8 cellular contexts compared by ENCODE assay signal in genomic region chr10:79444243-79445119, GRCh38. TPM values are rescaled to one million over a fixed set of nuclear protein-coding genes. Genes with fewer than 3 reads are reported as not detected.
DNase-seq lines count a peak whose midpoint lies in the region; ATAC-seq and TF ChIP-seq lines count a peak whose summit lies in the region.

No MANE protein-coding gene starts in this region.

- H3K4me1 ChIP-seq in iPS DF 6.9 (ENCODE audit: control insufficient read depth, insufficient read depth, low read length) (peaks cover 6% of the 10 kb centered on the region; the same call in 1 of the 2 replicates), gastrocnemius medialis (peaks cover 73 to 81% of the 10 kb centered on the region in 2 donors)

- peak overlapping the region; percentile 92 for H3K4me3 Mint-ChIP-seq in CD4-positive, alpha-beta T cell

- no peak for TF ChIP-seq CTCF in CD4-positive, alpha-beta T cell (IDR thresholded peaks at IDR 0.05)
- no peak for TF ChIP-seq CTCF in astrocyte of the cerebellum (IDR thresholded peaks at IDR 0.05; ENCODE audit: low read depth, low read length, missing control alignments)
- TF ChIP-seq CTCF in gastrocnemius medialis (IDR thresholded peaks at IDR 0.05 in 4 of 5, conservative IDR thresholded peaks at IDR 0.05 in 1 of 5), result no peak

- no peaks in the 10 kb centered on the region for H3K27me3 Mint-ChIP-seq in CD4-positive, alpha-beta T cell

- peaks cover 5% of the 10 kb centered on the region for H3K36me3 Mint-ChIP-seq in CD4-positive, alpha-beta T cell (ENCODE audit: low read depth)

- intact Hi-C loops in CD4-positive, alpha-beta T cell (cut with DNase I, micrococcal nuclease), result loop anchor here (5.0 to 10.0 kb wide), 5 partner anchors 380 to 1412 kb away; partner anchors contain the start of genes RPS24 (in 2 of the 2), ANXA11 (in 1 of the 2) and ZMIZ1 (in 1 of the 2)
- intact Hi-C loops in gastrocnemius medialis (cut with DNase I; ENCODE audit: low total_unique reads), result loop anchor here (2.0 to 10.0 kb wide), 4 partner anchors 46 to 1472 kb away; partner anchors contain the start of gene ANXA11

- CTCF ChIA-PET in CD4-positive, alpha-beta T cell (lab: Charles Lee), result interaction anchor here (1.9 kb wide), 1 partner anchor 97 kb away, joined by 4 read pairs; the partner anchor contains the start of gene PPIF

- POLR2A ChIA-PET in CD4-positive, alpha-beta T cell (lab: Charles Lee), result interaction anchor here (0.6 to 1.4 kb wide), 2 partner anchors 122 to 1044 kb away, joined by 3 to 5 read pairs; no protein-coding TSS in a partner anchor

- H3K4me3 ChIP-seq in astrocyte of the cerebellum (ENCODE audit: low read depth, low read length), result peak overlapping the region; percentile 89
- H3K4me3 ChIP-seq in iPS DF 6.9 (ENCODE audit: low read length), result peak overlapping the region; percentile 43; the same call in 1 of the 2 replicates
- H3K4me3 ChIP-seq in gastrocnemius medialis, result peak overlapping the region; percentile 69 to 88 (median 71)

- H3K27ac ChIP-seq in CD4-positive, alpha-beta T cell (ENCODE audit: low read depth, low read length), result no peak overlapping the region
- H3K27ac ChIP-seq in iPS DF 6.9 (ENCODE audit: low read length) (no peak overlapping the region), gastrocnemius medialis (peak overlapping the region; percentile 91 to 98 (median 94))

- peak in 8 of 10 experiments; percentile 15 to 50 (median 26) for DNase-seq in CD4-positive, alpha-beta T cell
- DNase-seq in HT-29 (ENCODE audit: low spot score) (peak; percentile 20), T follicular helper cell (ENCODE audit: low read depth) (peak; percentile 23), astrocyte of the cerebellum (ENCODE audit: low read depth) (no peak), iPS DF 6.9 (ENCODE audit: low read depth, low spot score) (no peak), gastrocnemius medialis (peak; percentile 75 to 89), NCI-H1048 (lab: John Stamatoyannopoulos, UW) (no peak)

- peak overlapping the region; percentile 65 for H3K27ac Mint-ChIP-seq in CD4-positive, alpha-beta T cell

- TF ChIP-seq POLR2A in gastrocnemius medialis (IDR thresholded peaks at IDR 0.05), result peak in 1 of 2 donors; percentile 73

- no peaks in the 10 kb centered on the region for H3K36me3 ChIP-seq in iPS DF 6.9 (ENCODE audit: control insufficient read depth, insufficient read depth, low read length)
- no peaks in the 10 kb centered on the region for H3K36me3 ChIP-seq in gastrocnemius medialis

- H3K9me3 Mint-ChIP-seq in CD4-positive, alpha-beta T cell, result no peaks in the 10 kb centered on the region

- no peaks in the 10 kb centered on the region for H3K27me3 ChIP-seq in CD4-positive, alpha-beta T cell (ENCODE audit: control insufficient read depth, insufficient read depth, low read length)
- H3K27me3 ChIP-seq in iPS DF 6.9 (ENCODE audit: control insufficient read depth, insufficient read depth, low read length), result peaks cover 9% of the 10 kb centered on the region; the same call in 1 of the 2 replicates
- H3K27me3 ChIP-seq in gastrocnemius medialis, result no peaks in the 10 kb centered on the region

- H3K9me3 ChIP-seq in CD4-positive, alpha-beta T cell (ENCODE audit: control insufficient read depth, low read length), result no peaks in the 10 kb centered on the region
- no peaks in the 10 kb centered on the region for H3K9me3 ChIP-seq in iPS DF 6.9 (ENCODE audit: control insufficient read depth, insufficient read depth, low read length)
- H3K9me3 ChIP-seq in gastrocnemius medialis, result no peaks in the 10 kb centered on the region

- in situ Hi-C loops in astrocyte of the cerebellum (cut with HindIII; ENCODE audit: low sequenced_read_pairs), result no loop called here
- in situ Hi-C loops in gastrocnemius medialis (cut with MboI; ENCODE audit: low sequenced_read_pairs in 4 of 4), result loop anchor here in 1 of 4 donors (25.0 kb wide), 1 partner anchor 357 kb away; no protein-coding TSS in a partner anchor

- ATAC-seq in CD4-positive, alpha-beta T cell (ENCODE audit: poor library complexity), result peak; percentile 13
- ATAC-seq in GM19463 (IDR thresholded peaks at IDR 0.05; ENCODE audit: unreplicated experiment) (peak; percentile 24), gastrocnemius medialis (peak; percentile 26 to 30)

- peaks cover 32% of the 10 kb centered on the region for H3K4me1 Mint-ChIP-seq in CD4-positive, alpha-beta T cell (ENCODE audit: low read depth)

- WGBS in iPS DF 6.9 (ENCODE audit: insufficient coverage, insufficient read length), result no CpG with 5 or more reads among the region's 44 CpGs

RNA-seq across cellular contexts. Expression of gene ZCCHC24, which starts 0.9 kb away (rescaled TPM):
- under 1 TPM; 0.67 to 0.85 TPM for total RNA-seq in CD4-positive, alpha-beta T cell
- total RNA-seq in HT-29 (2014; rRNA removed; shearing (Covaris generic)), result 0.10 TPM in 1 of 2 replicates, not detected in the other
- total RNA-seq in gastrocnemius medialis, result 100 to 1,000 TPM in 1 of 4 donors, 10 to 100 TPM in 3; 59.6 to 122 (median 84.5) TPM

Comparison
In these comparisons a context has a peak if more than half of its experiments do, and no peak if none do; other contexts are left out.
1. DNase-seq: peak in CD4-positive, alpha-beta T cell (8 of 10), HT-29 (single experiment), T follicular helper cell (single experiment) and gastrocnemius medialis (2 of 2); none in astrocyte of the cerebellum (single experiment), iPS DF 6.9 (single experiment) and NCI-H1048 (single experiment).
2. H3K27ac ChIP-seq: peak in gastrocnemius medialis (4 of 4); none in CD4-positive, alpha-beta T cell (single experiment) and iPS DF 6.9 (single experiment).
3. RNA of gene ZCCHC24, which starts 0.9 kb away (total RNA-seq): 59.6 to 122 TPM in gastrocnemius medialis; 0.67 to 0.85 TPM in CD4-positive, alpha-beta T cell and 0.10 TPM in HT-29; every median in the first group is over 10 times any median in the second.
4. Peak in every context shown above with its lines, with median percentiles within 50 percentile points of each other: ATAC-seq and H3K4me3 ChIP-seq.